In the genomic region with DNA sequence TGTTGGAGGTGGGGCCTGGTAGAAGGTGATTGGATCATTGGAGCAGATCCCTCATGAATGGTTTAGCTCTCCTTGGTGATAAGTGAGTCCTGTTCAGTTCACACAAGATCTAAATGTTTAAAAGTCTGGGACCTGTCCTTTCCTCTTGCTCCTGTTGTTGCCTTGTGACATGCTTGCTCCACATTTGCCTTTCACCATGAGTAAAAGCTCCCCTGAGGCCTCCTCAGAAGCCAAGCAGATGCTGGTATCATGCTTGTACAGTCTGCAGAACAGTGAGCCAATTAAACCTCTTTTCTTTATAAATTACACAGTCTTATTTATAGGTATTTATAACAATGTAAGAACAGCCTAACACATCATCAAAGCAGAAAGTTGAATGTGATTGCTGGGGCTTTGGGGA, we compare ENCODE assay signal across 16 cellular contexts.
"Had no signal": no experiment of that assay in that cellular context is flagged by ENCODE, and none has a peak within 500 bp of the region (broad histone marks: within the 10 kb centered on the region; RNA-seq: fewer than 3 reads in every experiment).

No MANE protein-coding gene starts in this region.

- H3K27ac ChIP-seq: esophagus squamous epithelium, heart left ventricle, neutrophil, suprapubic skin, thyroid gland had no signal

- H3K4me1 ChIP-seq: thyroid gland had no signal

- ATAC-seq: naive thymus-derived CD4-positive, alpha-beta T cell; right cardiac atrium; stimulated activated naive CD8-positive, alpha-beta T cell treated with anti-CD3 and anti-CD28 coated beads, Interleukin-15, Interleukin-2, amounts not matched to agents 100 U/mL and 50 U/mL, for 24 hours had no signal

- H3K4me3 Mint-ChIP-seq: dendritic cell treated with granulocyte-macrophage colony-stimulating factor and Interleukin-4, amounts not matched to agents 40 ng/mL and 50 ng/mL, for 4 days; naive thymus-derived CD4-positive, alpha-beta T cell; type B pancreatic cell had no signal

- H3K27me3 ChIP-seq: esophagus squamous epithelium, heart left ventricle, neutrophil, suprapubic skin, thyroid gland had no signal

- H3K36me3 Mint-ChIP-seq: naive thymus-derived CD4-positive, alpha-beta T cell; type B pancreatic cell had no signal

- H3K27ac Mint-ChIP-seq: dendritic cell treated with granulocyte-macrophage colony-stimulating factor and Interleukin-4, amounts not matched to agents 40 ng/mL and 50 ng/mL, for 4 days; naive thymus-derived CD4-positive, alpha-beta T cell; progenitor cell of endocrine pancreas; type B pancreatic cell had no signal

- H3K4me3 ChIP-seq: esophagus squamous epithelium, heart left ventricle, smooth muscle cell, suprapubic skin, thyroid gland had no signal

- H3K36me3 ChIP-seq: esophagus squamous epithelium, heart left ventricle, neutrophil, suprapubic skin, thyroid gland had no signal

- H3K4me2 ChIP-seq: smooth muscle cell had no signal

- H3K27me3 Mint-ChIP-seq: dendritic cell treated with granulocyte-macrophage colony-stimulating factor and Interleukin-4, amounts not matched to agents 40 ng/mL and 50 ng/mL, for 4 days; progenitor cell of endocrine pancreas; type B pancreatic cell had no signal

- H3K9me3 Mint-ChIP-seq: dendritic cell treated with granulocyte-macrophage colony-stimulating factor and Interleukin-4, amounts not matched to agents 40 ng/mL and 50 ng/mL, for 4 days; type B pancreatic cell had no signal

- H3K9me3 ChIP-seq: esophagus squamous epithelium, neutrophil, suprapubic skin, thyroid gland had no signal

- DNase-seq: esophagus squamous epithelium; foreskin melanocyte; heart left ventricle; hippocampal formation; mesendoderm; naive thymus-derived CD4-positive, alpha-beta T cell; right cardiac atrium; stimulated activated CD4-positive, alpha-beta T cell treated with anti-CD3 and anti-CD28 coated beads, Interleukin-2, amount 100 ng/mL, for 48 hours; stimulated activated naive CD8-positive, alpha-beta T cell treated with anti-CD3 and anti-CD28 coated beads, Interleukin-15, Interleukin-2, amounts not matched to agents 100 U/mL and 50 U/mL, for 24 hours; thyroid gland had no signal
